In the genomic region with DNA sequence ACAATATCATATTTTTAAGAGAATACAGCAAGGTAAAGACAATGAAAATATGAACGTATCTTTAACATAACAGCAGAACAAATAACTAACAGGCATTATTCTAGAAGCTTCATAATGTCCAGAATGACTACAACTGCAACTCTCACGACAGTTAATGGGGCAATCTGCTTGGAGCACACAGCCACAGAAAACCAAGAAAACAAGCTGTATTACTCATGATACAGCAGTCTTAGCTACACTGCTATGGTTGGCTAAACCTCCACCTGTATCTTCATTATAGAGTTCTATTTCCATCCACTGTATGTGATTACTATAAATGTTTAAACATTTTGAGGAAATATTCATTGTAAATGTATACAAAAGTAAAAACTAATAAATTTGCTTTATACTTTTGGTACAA, we compare ENCODE assay signal across 20 cellular contexts.
A peak's percentile ranks its signal among the peaks of the same experiment; 100 is the strongest.
DNase-seq lines count a peak whose midpoint lies in the region; ATAC-seq and TF ChIP-seq lines count a peak whose summit lies in the region.
"Had no signal": no experiment of that assay in that cellular context is flagged by ENCODE, and none has a peak within 500 bp of the region (broad histone marks: within the 10 kb centered on the region; RNA-seq: fewer than 3 reads in every experiment).

No MANE protein-coding gene starts in this region.

- H2BK5ac ChIP-seq in H9 (ENCODE audit: insufficient read length, low read length) = no peak overlapping the region

- H3K4me2 ChIP-seq in H9 (ENCODE audit: insufficient read depth, insufficient read length, low read length) = no peak overlapping the region
- H3K4me2 ChIP-seq: BLaER1 treated with 17β-estradiol and CSF1 and Interleukin-3, amounts not matched to agents 10 nM and 100 nM; KMS-11; SK-N-SH had no signal

- H3K79me1 ChIP-seq in H9 (ENCODE audit: insufficient read depth, low read depth, low read length, poor library complexity, severe bottlenecking) = no peaks in the 10 kb centered on the region

- no peak overlapping the region for H2BK12ac ChIP-seq in H9 (ENCODE audit: insufficient read length, low read depth, low read length)

- H3K9ac ChIP-seq in H9 (ENCODE audit: extremely low read depth, insufficient read length, low read length) = no peak overlapping the region
- H3K9ac ChIP-seq: BLaER1 treated with 17β-estradiol and CSF1 and Interleukin-3, amounts not matched to agents 10 nM and 100 nM; KMS-11; SK-N-SH had no signal

- H3K9me3 ChIP-seq in H9 (ENCODE audit: control insufficient read depth, low read depth, low read length) = no peaks in the 10 kb centered on the region
- H3K9me3 ChIP-seq: BLaER1 treated with 17β-estradiol and CSF1 and Interleukin-3, amounts not matched to agents 10 nM and 100 nM; SK-N-SH had no signal

- no peaks in the 10 kb centered on the region for H3K23me2 ChIP-seq in H9 (ENCODE audit: insufficient read length, low read depth, low read length, poor library complexity, severe bottlenecking)

- TF ChIP-seq CTCF in H9 (conservative IDR thresholded peaks at IDR 0.05) = no peak

- H2BK120ac ChIP-seq in H9 (ENCODE audit: low read depth, low read length, poor library complexity, severe bottlenecking) = no peak overlapping the region

- ATAC-seq in GM19463 (IDR thresholded peaks at IDR 0.05; ENCODE audit: unreplicated experiment) = peak; percentile 56
- peak; percentile 59 for ATAC-seq in HG02852 (IDR thresholded peaks at IDR 0.05; ENCODE audit: unreplicated experiment)
- ATAC-seq in HG03354 (IDR thresholded peaks at IDR 0.05; ENCODE audit: poor library complexity, severe bottlenecking, unreplicated experiment) = peak; percentile 73
- no peak for ATAC-seq in activated T-cell treated with anti-CD3 and anti-CD28 coated beads, Interleukin-2, amount 50 U/mL, for 72 hours (replicated peaks in 1 of 2)
- ATAC-seq: CD8-positive, alpha-beta T cell had no signal

- no peak overlapping the region for H4K5ac ChIP-seq in H9 (ENCODE audit: insufficient read length, low read depth, low read length)

- no peak overlapping the region for H3K14ac ChIP-seq in H9 (ENCODE audit: insufficient read depth, low read length)

- no peak overlapping the region for H2BK20ac ChIP-seq in H9 (ENCODE audit: low read depth, low read length, poor library complexity, severe bottlenecking)

- H3K27ac ChIP-seq in H9 (ENCODE audit: insufficient read length, low read depth, low read length) = no peak overlapping the region
- H3K27ac ChIP-seq: BLaER1 treated with 17β-estradiol and CSF1 and Interleukin-3, amounts not matched to agents 10 nM and 100 nM; KMS-11 had no signal

- H3K4me3 Mint-ChIP-seq in activated T-cell treated with anti-CD3 and anti-CD28 coated beads, Interleukin-2, amount 50 U/mL, for 72 hours = no peak overlapping the region
- H3K4me3 Mint-ChIP-seq in H9 = no peak overlapping the region
- H3K4me3 Mint-ChIP-seq: CD8-positive, alpha-beta T cell; T-helper 2 cell treated with Interferon-gamma antibody and Interleukin-4, amounts not matched to agents 5 μg/mL and 100 μg/mL, for 36 hours had no signal

- no peak overlapping the region for H4K8ac ChIP-seq in H9 (replicated peaks; ENCODE audit: insufficient read length, low read depth, low read length)

- H3K9me3 Mint-ChIP-seq in activated T-cell treated with anti-CD3 and anti-CD28 coated beads, Interleukin-2, amount 50 U/mL, for 72 hours = no peaks in the 10 kb centered on the region
- no peaks in the 10 kb centered on the region for H3K9me3 Mint-ChIP-seq in H9
- H3K9me3 Mint-ChIP-seq: CD8-positive, alpha-beta T cell; T-helper 2 cell treated with Interferon-gamma antibody and Interleukin-4, amounts not matched to agents 5 μg/mL and 100 μg/mL, for 36 hours had no signal

- H4K91ac ChIP-seq in H9 (ENCODE audit: insufficient read length, low read depth, low read length) = no peak overlapping the region

- no peaks in the 10 kb centered on the region for H3K27me3 ChIP-seq in H9 (ENCODE audit: insufficient read depth, low read length)
- H3K27me3 ChIP-seq: BLaER1 treated with 17β-estradiol and CSF1 and Interleukin-3, amounts not matched to agents 10 nM and 100 nM had no signal

- no peak overlapping the region for H3K23ac ChIP-seq in H9 (ENCODE audit: insufficient read length, low read depth, low read length)

- no peaks in the 10 kb centered on the region for H3K79me2 ChIP-seq in H9 (ENCODE audit: insufficient read depth, low read length)

- H3K18ac ChIP-seq in H9 (ENCODE audit: insufficient read length, low read depth, low read length) = no peak overlapping the region

- no peak overlapping the region for H2BK15ac ChIP-seq in H9 (ENCODE audit: low read depth, low read length)

- peaks cover 11% of the 10 kb centered on the region for H3K4me1 Mint-ChIP-seq in activated T-cell treated with anti-CD3 and anti-CD28 coated beads, Interleukin-2, amount 50 U/mL, for 72 hours (ENCODE audit: low read depth)
- H3K4me1 Mint-ChIP-seq in H9 = no peaks in the 10 kb centered on the region

- H3K27ac Mint-ChIP-seq in activated T-cell treated with anti-CD3 and anti-CD28 coated beads, Interleukin-2, amount 50 U/mL, for 72 hours = no peak overlapping the region
- H3K27ac Mint-ChIP-seq in H9 = no peak overlapping the region
- H3K27ac Mint-ChIP-seq: CD8-positive, alpha-beta T cell; T-helper 2 cell treated with Interferon-gamma antibody and Interleukin-4, amounts not matched to agents 5 μg/mL and 100 μg/mL, for 36 hours had no signal

- no peaks in the 10 kb centered on the region for H3K36me3 Mint-ChIP-seq in activated T-cell treated with anti-CD3 and anti-CD28 coated beads, Interleukin-2, amount 50 U/mL, for 72 hours (ENCODE audit: insufficient read depth in 2 of 2)
- no peaks in the 10 kb centered on the region for H3K36me3 Mint-ChIP-seq in H9 (ENCODE audit: insufficient read depth in 1 of 3, low read depth in 3 of 3)

- H3K27me3 Mint-ChIP-seq in activated T-cell treated with anti-CD3 and anti-CD28 coated beads, Interleukin-2, amount 50 U/mL, for 72 hours (ENCODE audit: low read depth) = no peaks in the 10 kb centered on the region
- no peaks in the 10 kb centered on the region for H3K27me3 Mint-ChIP-seq in H9 (ENCODE audit: low read depth)

- no peaks in the 10 kb centered on the region for H4K20me1 ChIP-seq in H9 (ENCODE audit: control insufficient read depth, insufficient read depth, insufficient read length)

- H3K4ac ChIP-seq in H9 (ENCODE audit: low read depth, low read length) = no peak overlapping the region

- no peaks in the 10 kb centered on the region for H3K4me1 ChIP-seq in H9 (ENCODE audit: insufficient read depth, low read length)

- no peak overlapping the region for H2AK5ac ChIP-seq in H9 (ENCODE audit: insufficient read length, low read length)

- H3K56ac ChIP-seq in H9 (ENCODE audit: insufficient read length, low read depth, low read length) = no peak overlapping the region

- no peak overlapping the region for H3T11ph ChIP-seq in H9 (ENCODE audit: low read length)

- no CpG with 5 or more reads among the region's 2 CpGs for WGBS in H9 (ENCODE audit: extremely low coverage, insufficient read length, low lambda C conversion rate)

- peak; percentile 35 for DNase-seq in renal cortical epithelial cell (ENCODE audit: low read depth)
- DNase-seq in activated T-cell treated with anti-CD3 and anti-CD28 coated beads, Interleukin-2, amount 50 U/mL, for 72 hours = no peak
- DNase-seq in cerebellum (ENCODE audit: low spot score) = no peak
- DNase-seq in H9 = no peak
- DNase-seq: Calu3; CD8-positive, alpha-beta T cell; DMS79; H7; NCI-H1417 treated with DMSO at 0.1 percent for 48 hours; NCI-H1930; NCI-H345; RPMI8226; SHP77 treated with DMSO at 0.1 percent for 48 hours; SK-N-SH had no signal

- no peak overlapping the region for H2AFZ ChIP-seq in H9 (ENCODE audit: low read length)

Comparison
In these comparisons a context has a peak if more than half of its experiments do, and no peak if none do; other contexts are left out.
1. ATAC-seq: peak in GM19463 (single experiment), HG02852 (single experiment) and HG03354 (single experiment); none in activated T-cell treated with anti-CD3 and anti-CD28 coated beads, Interleukin-2, amount 50 U/mL, for 72 hours (0 of 2).